1 cellular context compared by ENCODE assay signal in the genomic region with DNA sequence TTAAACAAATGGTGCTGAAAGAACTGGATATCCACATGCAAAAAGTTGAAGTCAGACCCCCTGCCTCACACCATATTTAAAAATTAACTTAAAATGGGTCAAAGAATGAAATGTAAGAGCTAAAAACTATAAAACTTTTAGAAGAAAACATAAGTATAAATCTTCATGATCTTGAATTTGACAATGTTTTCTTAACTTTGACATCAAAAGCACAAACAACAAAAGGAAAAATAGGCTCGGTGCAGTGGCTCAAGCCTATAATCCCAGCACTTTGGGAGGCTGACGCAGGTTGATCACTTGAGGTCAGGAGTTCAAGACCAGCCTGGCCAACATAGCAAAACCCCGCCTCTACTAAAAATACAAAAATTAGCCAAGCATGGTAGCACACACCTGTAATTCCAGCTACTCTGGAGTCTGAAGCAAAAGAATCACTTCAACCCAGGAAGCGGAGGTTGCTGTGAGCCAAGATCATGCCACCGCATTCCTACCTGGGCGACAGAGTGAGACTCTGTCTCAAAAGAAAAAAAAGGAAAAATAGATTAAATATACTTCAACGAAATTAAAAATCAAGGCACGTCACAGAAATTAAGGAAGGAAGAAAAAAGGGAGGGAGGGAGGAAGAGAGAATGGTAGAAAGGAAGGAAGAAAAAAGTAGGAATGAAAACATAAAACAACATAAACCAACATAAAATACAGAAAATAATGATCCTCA.
TF ChIP-seq lines count a peak whose summit lies in the region.

No MANE protein-coding gene starts in this region.

TF ChIP-seq in WTC11, 78 proteins besides CTCF, POLR2A, EP300 and RAD21:
- TF ChIP-seq JUN (CRISPR knock-in tag; IDR thresholded peaks at IDR 0.05) = no peak
- no peak for TF ChIP-seq NR3C1 (CRISPR knock-in tag; conservative IDR thresholded peaks at IDR 0.05; ENCODE audit: low read depth)
- TF ChIP-seq, protein P1, sequence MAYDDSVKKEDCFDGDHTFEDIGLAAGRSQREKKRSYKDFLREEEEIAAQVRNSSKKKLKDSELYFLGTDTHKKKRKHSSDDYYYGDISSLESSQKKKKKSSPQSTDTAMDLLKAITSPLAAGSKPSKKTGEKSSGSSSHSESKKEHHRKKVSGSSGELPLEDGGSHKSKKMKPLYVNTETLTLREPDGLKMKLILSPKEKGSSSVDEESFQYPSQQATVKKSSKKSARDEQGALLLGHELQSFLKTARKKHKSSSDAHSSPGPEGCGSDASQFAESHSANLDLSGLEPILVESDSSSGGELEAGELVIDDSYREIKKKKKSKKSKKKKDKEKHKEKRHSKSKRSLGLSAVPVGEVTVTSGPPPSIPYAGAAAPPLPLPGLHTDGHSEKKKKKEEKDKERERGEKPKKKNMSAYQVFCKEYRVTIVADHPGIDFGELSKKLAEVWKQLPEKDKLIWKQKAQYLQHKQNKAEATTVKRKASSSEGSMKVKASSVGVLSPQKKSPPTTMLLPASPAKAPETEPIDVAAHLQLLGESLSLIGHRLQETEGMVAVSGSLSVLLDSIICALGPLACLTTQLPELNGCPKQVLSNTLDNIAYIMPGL (CRISPR knock-in tag; IDR thresholded peaks at IDR 0.05) = no peak
- TF ChIP-seq SMAD3 (CRISPR knock-in tag; IDR thresholded peaks at IDR 0.05; ENCODE audit: borderline replicate concordance) = no peak
- TF ChIP-seq GABPB1 (CRISPR knock-in tag; IDR thresholded peaks at IDR 0.05) = no peak
- TF ChIP-seq CREB1 (CRISPR knock-in tag; IDR thresholded peaks at IDR 0.05) = no peak
- no peak for TF ChIP-seq OVOL2 (CRISPR knock-in tag; IDR thresholded peaks at IDR 0.05; ENCODE audit: borderline replicate concordance)
- TF ChIP-seq, protein P2, sequence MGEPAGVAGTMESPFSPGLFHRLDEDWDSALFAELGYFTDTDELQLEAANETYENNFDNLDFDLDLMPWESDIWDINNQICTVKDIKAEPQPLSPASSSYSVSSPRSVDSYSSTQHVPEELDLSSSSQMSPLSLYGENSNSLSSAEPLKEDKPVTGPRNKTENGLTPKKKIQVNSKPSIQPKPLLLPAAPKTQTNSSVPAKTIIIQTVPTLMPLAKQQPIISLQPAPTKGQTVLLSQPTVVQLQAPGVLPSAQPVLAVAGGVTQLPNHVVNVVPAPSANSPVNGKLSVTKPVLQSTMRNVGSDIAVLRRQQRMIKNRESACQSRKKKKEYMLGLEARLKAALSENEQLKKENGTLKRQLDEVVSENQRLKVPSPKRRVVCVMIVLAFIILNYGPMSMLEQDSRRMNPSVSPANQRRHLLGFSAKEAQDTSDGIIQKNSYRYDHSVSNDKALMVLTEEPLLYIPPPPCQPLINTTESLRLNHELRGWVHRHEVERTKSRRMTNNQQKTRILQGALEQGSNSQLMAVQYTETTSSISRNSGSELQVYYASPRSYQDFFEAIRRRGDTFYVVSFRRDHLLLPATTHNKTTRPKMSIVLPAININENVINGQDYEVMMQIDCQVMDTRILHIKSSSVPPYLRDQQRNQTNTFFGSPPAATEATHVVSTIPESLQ (CRISPR knock-in tag; IDR thresholded peaks at IDR 0.05) = no peak
- TF ChIP-seq, protein P3, sequence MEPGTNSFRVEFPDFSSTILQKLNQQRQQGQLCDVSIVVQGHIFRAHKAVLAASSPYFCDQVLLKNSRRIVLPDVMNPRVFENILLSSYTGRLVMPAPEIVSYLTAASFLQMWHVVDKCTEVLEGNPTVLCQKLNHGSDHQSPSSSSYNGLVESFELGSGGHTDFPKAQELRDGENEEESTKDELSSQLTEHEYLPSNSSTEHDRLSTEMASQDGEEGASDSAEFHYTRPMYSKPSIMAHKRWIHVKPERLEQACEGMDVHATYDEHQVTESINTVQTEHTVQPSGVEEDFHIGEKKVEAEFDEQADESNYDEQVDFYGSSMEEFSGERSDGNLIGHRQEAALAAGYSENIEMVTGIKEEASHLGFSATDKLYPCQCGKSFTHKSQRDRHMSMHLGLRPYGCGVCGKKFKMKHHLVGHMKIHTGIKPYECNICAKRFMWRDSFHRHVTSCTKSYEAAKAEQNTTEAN (CRISPR knock-in tag; IDR thresholded peaks at IDR 0.05) = no peak
- no peak for TF ChIP-seq KAT7 (CRISPR knock-in tag; IDR thresholded peaks at IDR 0.05; ENCODE audit: borderline replicate concordance)
- TF ChIP-seq ZNF138 (CRISPR knock-in tag; conservative IDR thresholded peaks at IDR 0.05) = no peak
- TF ChIP-seq ELF4 (CRISPR knock-in tag; IDR thresholded peaks at IDR 0.05; ENCODE audit: low read depth) = no peak
